ENCODE assay signal across 1 cellular context in the genomic region with DNA sequence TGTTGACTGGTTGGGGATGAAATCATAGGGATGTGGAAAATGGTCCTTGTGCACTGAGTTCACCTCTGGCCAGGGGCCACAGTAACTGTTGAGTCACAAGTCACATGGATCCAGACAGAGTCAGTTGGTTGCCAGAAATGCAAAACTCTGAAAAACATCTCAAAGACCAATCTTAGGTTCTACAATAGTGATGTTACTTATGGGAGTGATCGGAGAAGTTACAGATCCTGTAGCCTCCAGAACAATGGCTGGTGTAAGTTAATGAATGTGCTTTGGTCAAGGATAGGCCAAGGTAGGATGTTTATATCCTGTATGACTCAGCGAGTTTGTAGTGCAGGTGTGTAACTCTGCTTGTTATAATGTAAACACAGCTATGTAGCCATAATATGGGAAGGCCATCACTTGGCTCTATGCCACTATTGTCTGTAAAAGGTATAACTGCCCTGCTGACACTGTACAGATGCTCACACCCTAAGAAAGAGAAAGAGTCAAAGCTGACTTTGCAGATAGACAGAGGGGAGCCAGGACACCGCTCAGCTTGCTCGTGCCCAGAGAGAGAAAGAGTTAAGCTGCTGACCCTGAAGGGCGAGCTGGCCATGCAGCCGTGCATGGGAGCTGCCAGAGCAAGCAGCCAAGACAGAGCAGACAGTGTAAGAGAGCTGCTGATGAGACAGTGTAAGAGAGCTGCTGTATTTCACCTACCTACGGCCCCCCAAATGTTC.
TF ChIP-seq lines count a peak whose summit lies in the region.

No MANE protein-coding gene starts in this region.

TF ChIP-seq in HepG2, 621 proteins besides CTCF, POLR2A, EP300 and RAD21 (continued from another document and continues in another):
- TF ChIP-seq HIC2 (CRISPR knock-in tag; IDR thresholded peaks at IDR 0.05; ENCODE audit: low read depth) (no peak), ZNF468 (CRISPR knock-in tag; IDR thresholded peaks at IDR 0.05) (no peak), PITX1 (CRISPR knock-in tag; IDR thresholded peaks at IDR 0.05) (no peak), MTA1 (CRISPR knock-in tag; IDR thresholded peaks at IDR 0.05; ENCODE audit: borderline replicate concordance) (no peak), ZNF569 (CRISPR knock-in tag; IDR thresholded peaks at IDR 0.05; ENCODE audit: borderline replicate concordance) (no peak), JDP2 (CRISPR knock-in tag; IDR thresholded peaks at IDR 0.05; ENCODE audit: borderline replicate concordance) (no peak), BRD4 (CRISPR knock-in tag; IDR thresholded peaks at IDR 0.05) (0 out of 2 replicates have a peak, but pooled peaks have one; percentile 20), XBP1 (CRISPR knock-in tag; IDR thresholded peaks at IDR 0.05) (no peak), ZNF75D (CRISPR knock-in tag; IDR thresholded peaks at IDR 0.05; ENCODE audit: borderline replicate concordance) (no peak), HMG20A (CRISPR knock-in tag; IDR thresholded peaks at IDR 0.05; ENCODE audit: borderline replicate concordance) (peak; percentile 76), FOSL2 (CRISPR knock-in tag; IDR thresholded peaks at IDR 0.05) (peak; percentile 96), CBX5 (CRISPR knock-in tag; IDR thresholded peaks at IDR 0.05; ENCODE audit: borderline replicate concordance) (peak; percentile 17; the same call in 1 of the 2 replicates), GABPB1 (CRISPR knock-in tag; IDR thresholded peaks at IDR 0.05) (peak; percentile 48; the same call in 1 of the 2 replicates), FOXM1 (CRISPR knock-in tag; IDR thresholded peaks at IDR 0.05) (no peak), ZNF788 (CRISPR knock-in tag; IDR thresholded peaks at IDR 0.05; ENCODE audit: borderline replicate concordance) (0 out of 2 replicates have a peak, but pooled peaks have one; percentile 14), ZMYM3 (CRISPR knock-in tag; IDR thresholded peaks at IDR 0.05) (peak; percentile 53; the same call in 1 of the 2 replicates), CBX2 (IDR thresholded peaks at IDR 0.05; ENCODE audit: low read depth, low read length) (no peak), CBX2 (CRISPR knock-in tag; IDR thresholded peaks at IDR 0.05; ENCODE audit: low read depth) (no peak), ZNF883 (CRISPR knock-in tag; IDR thresholded peaks at IDR 0.05; ENCODE audit: not compliant biosample characterization) (no peak), ARHGAP35 (CRISPR knock-in tag; IDR thresholded peaks at IDR 0.05; ENCODE audit: borderline replicate concordance) (no peak), THAP11 (CRISPR knock-in tag; IDR thresholded peaks at IDR 0.05) (peak; percentile 35; the same call in 1 of the 2 replicates), ERF (CRISPR knock-in tag; IDR thresholded peaks at IDR 0.05) (peak; percentile 80; the same call in 1 of the 2 replicates), ZNF790 (CRISPR knock-in tag; IDR thresholded peaks at IDR 0.05; ENCODE audit: borderline replicate concordance) (no peak), DNMT3B (CRISPR knock-in tag; conservative IDR thresholded peaks at IDR 0.05) (no peak), ZNF44 (CRISPR knock-in tag; IDR thresholded peaks at IDR 0.05) (no peak), ZNF775 (CRISPR knock-in tag; IDR thresholded peaks at IDR 0.05; ENCODE audit: borderline replicate concordance) (no peak), ZNF552 (CRISPR knock-in tag; IDR thresholded peaks at IDR 0.05; ENCODE audit: borderline replicate concordance) (no peak), HOXA9 (CRISPR knock-in tag; IDR thresholded peaks at IDR 0.05; ENCODE audit: borderline replicate concordance) (no peak), ZNF264 (CRISPR knock-in tag; IDR thresholded peaks at IDR 0.05) (no peak), RBM22 (optimal IDR thresholded peaks at IDR 0.05; ENCODE audit: low read length) (no peak), MED1 (CRISPR knock-in tag; IDR thresholded peaks at IDR 0.05) (peak; percentile 88), MAZ (IDR thresholded peaks at IDR 0.05; ENCODE audit: borderline replicate concordance, low read depth, low read length) (no peak), MAZ (CRISPR knock-in tag; IDR thresholded peaks at IDR 0.05; ENCODE audit: low read depth) (0 out of 2 replicates have a peak, but pooled peaks have one; percentile 36), TOPORS (CRISPR knock-in tag; IDR thresholded peaks at IDR 0.05) (no peak), SMYD3 (CRISPR knock-in tag; IDR thresholded peaks at IDR 0.05) (no peak; the same call in 1 of the 2 replicates), SIN3A (IDR thresholded peaks at IDR 0.05; ENCODE audit: borderline replicate concordance, low read depth, low read length) (no peak), SIX4 (CRISPR knock-in tag; IDR thresholded peaks at IDR 0.05) (0 out of 2 replicates have a peak, but pooled peaks have one; percentile 47), DMAP1 (CRISPR knock-in tag; IDR thresholded peaks at IDR 0.05) (peak; percentile 75), ZNF225 (CRISPR knock-in tag; IDR thresholded peaks at IDR 0.05) (no peak), CEBPG (CRISPR knock-in tag; IDR thresholded peaks at IDR 0.05) (0 out of 2 replicates have a peak, but pooled peaks have one; percentile 40), YEATS4 (CRISPR knock-in tag; IDR thresholded peaks at IDR 0.05; ENCODE audit: borderline replicate concordance) (peak; percentile 25; the same call in 1 of the 2 replicates), RFX5 (IDR thresholded peaks at IDR 0.05; ENCODE audit: low read depth, low read length) (peak; percentile 95), MLLT10 (CRISPR knock-in tag; IDR thresholded peaks at IDR 0.05) (no peak), ZNF136 (CRISPR knock-in tag; IDR thresholded peaks at IDR 0.05; ENCODE audit: low read depth) (no peak), ASH2L (IDR thresholded peaks at IDR 0.05; ENCODE audit: insufficient read length, low read depth, low read length) (peak; percentile 28), HNRNPUL1 (IDR thresholded peaks at IDR 0.05; ENCODE audit: low read depth, low read length) (no peak), NFIB (CRISPR knock-in tag; IDR thresholded peaks at IDR 0.05; ENCODE audit: borderline replicate concordance) (no peak), ZNF598 (CRISPR knock-in tag; IDR thresholded peaks at IDR 0.05; ENCODE audit: borderline replicate concordance) (no peak), KDM5B (CRISPR knock-in tag; IDR thresholded peaks at IDR 0.05; ENCODE audit: borderline replicate concordance) (no peak; the same call in 1 of the 2 replicates), RARA (CRISPR knock-in tag; IDR thresholded peaks at IDR 0.05) (peak; percentile 90), ZNF580 (CRISPR knock-in tag; IDR thresholded peaks at IDR 0.05; ENCODE audit: borderline replicate concordance, low read depth) (peak; percentile 67; the same call in 1 of the 2 replicates), RORA (CRISPR knock-in tag; IDR thresholded peaks at IDR 0.05) (no peak), NFRKB (IDR thresholded peaks at IDR 0.05) (no peak), ZMAT5 (CRISPR knock-in tag; IDR thresholded peaks at IDR 0.05; ENCODE audit: borderline replicate concordance, low read depth) (no peak), THAP8 (CRISPR knock-in tag; IDR thresholded peaks at IDR 0.05; ENCODE audit: borderline replicate concordance) (no peak), PTBP1 (IDR thresholded peaks at IDR 0.05; ENCODE audit: low read depth, low read length, poor library complexity, severe bottlenecking) (no peak), GATAD1 (CRISPR knock-in tag; IDR thresholded peaks at IDR 0.05) (peak; percentile 52; the same call in 1 of the 2 replicates), ZNF674 (CRISPR knock-in tag; IDR thresholded peaks at IDR 0.05; ENCODE audit: low read depth) (no peak), NR2F2 (IDR thresholded peaks at IDR 0.05; ENCODE audit: borderline replicate concordance, low read depth) (no peak), NCOA1 (CRISPR knock-in tag; IDR thresholded peaks at IDR 0.05) (no peak), PRMT3 (CRISPR knock-in tag; IDR thresholded peaks at IDR 0.05; ENCODE audit: borderline replicate concordance, low read depth) (no peak), ZNF256 (CRISPR knock-in tag; conservative IDR thresholded peaks at IDR 0.05) (no peak), GTF2F1 (IDR thresholded peaks at IDR 0.05; ENCODE audit: low read length) (no peak), IRF1 (CRISPR knock-in tag; IDR thresholded peaks at IDR 0.05; ENCODE audit: low read depth) (no peak), SNAI1 (CRISPR knock-in tag; IDR thresholded peaks at IDR 0.05; ENCODE audit: borderline replicate concordance) (no peak), AHR (CRISPR knock-in tag; IDR thresholded peaks at IDR 0.05) (no peak), ELF3 (CRISPR knock-in tag; IDR thresholded peaks at IDR 0.05) (peak; percentile 67; the same call in 1 of the 2 replicates), HNRNPL (IDR thresholded peaks at IDR 0.05; ENCODE audit: low read depth, low read length) (no peak), ZNF652 (CRISPR knock-in tag; IDR thresholded peaks at IDR 0.05; ENCODE audit: borderline replicate concordance, low read depth) (peak; percentile 87), MIXL1 (CRISPR knock-in tag; IDR thresholded peaks at IDR 0.05) (peak; percentile 92), SAFB2 (CRISPR knock-in tag; IDR thresholded peaks at IDR 0.05; ENCODE audit: borderline replicate concordance, low read depth) (no peak), RBFOX2 (IDR thresholded peaks at IDR 0.05; ENCODE audit: low read depth, low read length) (no peak), EZH2 (conservative IDR thresholded peaks at IDR 0.05; ENCODE audit: low read depth, low read length) (no peak), ZNF496 (CRISPR knock-in tag; IDR thresholded peaks at IDR 0.05; ENCODE audit: insufficient replicate concordance) (no peak)
- TF ChIP-seq, protein P1, sequence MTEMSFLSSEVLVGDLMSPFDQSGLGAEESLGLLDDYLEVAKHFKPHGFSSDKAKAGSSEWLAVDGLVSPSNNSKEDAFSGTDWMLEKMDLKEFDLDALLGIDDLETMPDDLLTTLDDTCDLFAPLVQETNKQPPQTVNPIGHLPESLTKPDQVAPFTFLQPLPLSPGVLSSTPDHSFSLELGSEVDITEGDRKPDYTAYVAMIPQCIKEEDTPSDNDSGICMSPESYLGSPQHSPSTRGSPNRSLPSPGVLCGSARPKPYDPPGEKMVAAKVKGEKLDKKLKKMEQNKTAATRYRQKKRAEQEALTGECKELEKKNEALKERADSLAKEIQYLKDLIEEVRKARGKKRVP (CRISPR knock-in tag; IDR thresholded peaks at IDR 0.05), result peak in 1 of 2 experiments; percentile 65; a peak in 2 of 4 replicates
- TF ChIP-seq, protein P2, sequence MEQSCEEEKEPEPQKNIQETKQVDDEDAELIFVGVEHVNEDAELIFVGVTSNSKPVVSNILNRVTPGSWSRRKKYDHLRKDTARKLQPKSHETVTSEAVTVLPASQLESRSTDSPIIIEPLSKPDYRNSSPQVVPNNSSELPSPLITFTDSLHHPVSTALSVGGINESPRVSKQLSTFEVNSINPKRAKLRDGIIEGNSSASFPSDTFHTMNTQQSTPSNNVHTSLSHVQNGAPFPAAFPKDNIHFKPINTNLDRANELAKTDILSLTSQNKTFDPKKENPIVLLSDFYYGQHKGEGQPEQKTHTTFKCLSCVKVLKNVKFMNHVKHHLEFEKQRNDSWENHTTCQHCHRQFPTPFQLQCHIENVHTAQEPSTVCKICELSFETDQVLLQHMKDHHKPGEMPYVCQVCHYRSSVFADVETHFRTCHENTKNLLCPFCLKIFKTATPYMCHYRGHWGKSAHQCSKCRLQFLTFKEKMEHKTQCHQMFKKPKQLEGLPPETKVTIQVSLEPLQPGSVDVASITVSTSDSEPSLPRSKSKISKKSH (CRISPR knock-in tag; IDR thresholded peaks at IDR 0.05; ENCODE audit: borderline replicate concordance), result no peak
- TF ChIP-seq, protein P3, sequence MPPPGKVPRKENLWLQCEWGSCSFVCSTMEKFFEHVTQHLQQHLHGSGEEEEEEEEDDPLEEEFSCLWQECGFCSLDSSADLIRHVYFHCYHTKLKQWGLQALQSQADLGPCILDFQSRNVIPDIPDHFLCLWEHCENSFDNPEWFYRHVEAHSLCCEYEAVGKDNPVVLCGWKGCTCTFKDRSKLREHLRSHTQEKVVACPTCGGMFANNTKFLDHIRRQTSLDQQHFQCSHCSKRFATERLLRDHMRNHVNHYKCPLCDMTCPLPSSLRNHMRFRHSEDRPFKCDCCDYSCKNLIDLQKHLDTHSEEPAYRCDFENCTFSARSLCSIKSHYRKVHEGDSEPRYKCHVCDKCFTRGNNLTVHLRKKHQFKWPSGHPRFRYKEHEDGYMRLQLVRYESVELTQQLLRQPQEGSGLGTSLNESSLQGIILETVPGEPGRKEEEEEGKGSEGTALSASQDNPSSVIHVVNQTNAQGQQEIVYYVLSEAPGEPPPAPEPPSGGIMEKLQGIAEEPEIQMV (CRISPR knock-in tag; IDR thresholded peaks at IDR 0.05; ENCODE audit: low read depth), result no peak
